Comparison of ENCODE assay signal across 10 cellular contexts in the genomic region with DNA sequence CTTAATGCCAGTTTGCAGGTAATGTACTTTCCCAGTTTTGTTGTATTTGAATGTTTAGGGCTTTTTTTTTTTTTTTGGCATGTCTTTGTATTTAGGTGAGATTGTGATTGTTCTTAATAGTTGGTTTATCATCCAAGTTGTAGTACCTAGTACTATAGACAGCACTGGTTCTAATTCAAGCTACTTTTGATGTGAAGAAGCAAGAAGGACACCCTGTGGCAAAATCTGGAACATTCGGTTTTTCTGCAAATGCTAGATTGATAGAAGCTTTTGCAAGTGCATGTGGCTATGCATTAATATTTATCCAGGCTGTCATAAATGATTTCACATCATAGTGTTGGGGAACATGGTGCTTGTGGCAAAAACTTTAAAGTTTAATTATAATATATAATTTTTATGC.
A peak's percentile ranks its signal among the peaks of the same experiment; 100 is the strongest.
DNase-seq lines count a peak whose midpoint lies in the region; ATAC-seq and TF ChIP-seq lines count a peak whose summit lies in the region.
"Had no signal": no experiment of that assay in that cellular context is flagged by ENCODE, and none has a peak within 500 bp of the region (broad histone marks: within the 10 kb centered on the region; RNA-seq: fewer than 3 reads in every experiment).

No MANE protein-coding gene starts in this region.

- H3K4me3 ChIP-seq in dorsolateral prefrontal cortex = no peak overlapping the region
- H3K4me3 ChIP-seq: BLaER1 treated with 17β-estradiol and CSF1 and Interleukin-3, amounts not matched to agents 10 nM and 100 nM had no signal

- no peak overlapping the region for H3K27ac ChIP-seq in dorsolateral prefrontal cortex
- H3K27ac ChIP-seq: BLaER1 treated with 17β-estradiol and CSF1 and Interleukin-3, amounts not matched to agents 10 nM and 100 nM; parathyroid adenoma had no signal

- peak; percentile 3 for DNase-seq in SKM-1 treated with dmso at 0.1 percent for 144 hours (lab: John Stamatoyannopoulos, UW; ENCODE audit: unreplicated experiment)
- no peak for DNase-seq in SKM-1 (lab: John Stamatoyannopoulos, UW; ENCODE audit: unreplicated experiment)
- DNase-seq in NCI-H2171 treated with DMSO at 0.1 percent for 48 hours (lab: John Stamatoyannopoulos, UW) = peak; percentile 65
- peak in 1 of 10 donors; percentile 18 for DNase-seq in dorsolateral prefrontal cortex
- peak; percentile 26 for DNase-seq in smooth muscle cell of the brain vasculature (ENCODE audit: low read depth, low spot score)
- DNase-seq in NCI-H2227 treated with DMSO at 0.1 percent for 48 hours (lab: John Stamatoyannopoulos, UW) = no peak

- H3K27me3 ChIP-seq in dorsolateral prefrontal cortex = peaks cover 0 to 7% (median 0%) of the 10 kb centered on the region in 45 donors
- H3K27me3 ChIP-seq: BLaER1 treated with 17β-estradiol and CSF1 and Interleukin-3, amounts not matched to agents 10 nM and 100 nM had no signal

- peak in 44 of 56 donors; percentile 14 to 64 (median 40) for TF ChIP-seq CTCF in dorsolateral prefrontal cortex (IDR thresholded peaks at IDR 0.05 in 54 of 56, conservative IDR thresholded peaks at IDR 0.05 in 2 of 56; ENCODE audit: low read depth in 1 of 56, partially characterized antibody in 56 of 56)

- no peak for ATAC-seq in HG03521 (IDR thresholded peaks at IDR 0.05; ENCODE audit: unreplicated experiment)
- no peak for ATAC-seq in GM21390 (IDR thresholded peaks at IDR 0.05; ENCODE audit: unreplicated experiment)

- intact Hi-C loops in dorsolateral prefrontal cortex (cut with DNase I) = loop anchor here in 1 of 2 donors (10.0 kb wide), 1 partner anchor 579 kb away; no protein-coding TSS in a partner anchor

Comparison
In these comparisons a context has a peak if more than half of its experiments do, and no peak if none do; other contexts are left out.
1. DNase-seq: peak in SKM-1 treated with dmso at 0.1 percent for 144 hours (single experiment), NCI-H2171 treated with DMSO at 0.1 percent for 48 hours (single experiment) and smooth muscle cell of the brain vasculature (single experiment); none in SKM-1 (single experiment) and NCI-H2227 treated with DMSO at 0.1 percent for 48 hours (single experiment).